ENCODE assay signal across 1 cellular context in genomic region chr1:167628754-167629515, GRCh38.
TF ChIP-seq lines count a peak whose summit lies in the region.

No MANE protein-coding gene starts in this region.

TF ChIP-seq in K562, 482 proteins besides CTCF, POLR2A, EP300 and RAD21 (continued from another document):
- TF ChIP-seq, protein P1, sequence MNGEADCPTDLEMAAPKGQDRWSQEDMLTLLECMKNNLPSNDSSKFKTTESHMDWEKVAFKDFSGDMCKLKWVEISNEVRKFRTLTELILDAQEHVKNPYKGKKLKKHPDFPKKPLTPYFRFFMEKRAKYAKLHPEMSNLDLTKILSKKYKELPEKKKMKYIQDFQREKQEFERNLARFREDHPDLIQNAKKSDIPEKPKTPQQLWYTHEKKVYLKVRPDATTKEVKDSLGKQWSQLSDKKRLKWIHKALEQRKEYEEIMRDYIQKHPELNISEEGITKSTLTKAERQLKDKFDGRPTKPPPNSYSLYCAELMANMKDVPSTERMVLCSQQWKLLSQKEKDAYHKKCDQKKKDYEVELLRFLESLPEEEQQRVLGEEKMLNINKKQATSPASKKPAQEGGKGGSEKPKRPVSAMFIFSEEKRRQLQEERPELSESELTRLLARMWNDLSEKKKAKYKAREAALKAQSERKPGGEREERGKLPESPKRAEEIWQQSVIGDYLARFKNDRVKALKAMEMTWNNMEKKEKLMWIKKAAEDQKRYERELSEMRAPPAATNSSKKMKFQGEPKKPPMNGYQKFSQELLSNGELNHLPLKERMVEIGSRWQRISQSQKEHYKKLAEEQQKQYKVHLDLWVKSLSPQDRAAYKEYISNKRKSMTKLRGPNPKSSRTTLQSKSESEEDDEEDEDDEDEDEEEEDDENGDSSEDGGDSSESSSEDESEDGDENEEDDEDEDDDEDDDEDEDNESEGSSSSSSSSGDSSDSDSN (IDR thresholded peaks at IDR 0.05; ENCODE audit: borderline replicate concordance in 1 of 2, low read depth in 2 of 2, low read length in 2 of 2): no peak
- TF ChIP-seq POLR2G (IDR thresholded peaks at IDR 0.05; ENCODE audit: low read depth, low read length) (no peak), GTF2A2 (tag; IDR thresholded peaks at IDR 0.05) (no peak), ETS2 (tag; IDR thresholded peaks at IDR 0.05; ENCODE audit: borderline replicate concordance, poor library complexity, severe bottlenecking) (no peak), SMARCB1 (IDR thresholded peaks at IDR 0.05; ENCODE audit: insufficient read length, low read depth) (peak; percentile 25), ZNF707 (CRISPR knock-in tag; conservative IDR thresholded peaks at IDR 0.05) (no peak), CBX3 (IDR thresholded peaks at IDR 0.05; ENCODE audit: borderline replicate concordance in 1 of 2, low read length in 2 of 2) (no peak), HDAC8 (tag; IDR thresholded peaks at IDR 0.05) (no peak), PCBP1 (IDR thresholded peaks at IDR 0.05; ENCODE audit: low read depth, low read length, poor library complexity, severe bottlenecking) (no peak), ARID3B (CRISPR knock-in tag; IDR thresholded peaks at IDR 0.05; ENCODE audit: borderline replicate concordance) (no peak), ESRRB (CRISPR knock-in tag; IDR thresholded peaks at IDR 0.05; ENCODE audit: borderline replicate concordance) (no peak), PHF21A (IDR thresholded peaks at IDR 0.05; ENCODE audit: borderline replicate concordance, low read depth) (no peak), HNRNPK (IDR thresholded peaks at IDR 0.05; ENCODE audit: low read depth, low read length, poor library complexity, severe bottlenecking) (no peak), COPS2 (conservative IDR thresholded peaks at IDR 0.05) (no peak), FOXP4 (CRISPR knock-in tag; IDR thresholded peaks at IDR 0.05; ENCODE audit: borderline replicate concordance) (no peak), BHLHE40 (IDR thresholded peaks at IDR 0.05; ENCODE audit: low read length) (no peak), ZNF766 (CRISPR knock-in tag; conservative IDR thresholded peaks at IDR 0.05) (0 out of 2 replicates have a peak, but pooled peaks have one; percentile 47), ATF6 (CRISPR knock-in tag; IDR thresholded peaks at IDR 0.05) (no peak), SMC3 (conservative IDR thresholded peaks at IDR 0.05; ENCODE audit: insufficient read depth, low read depth, low read length) (no peak), BRF2 (IDR thresholded peaks at IDR 0.05; ENCODE audit: borderline replicate concordance, insufficient read depth, insufficient read length) (no peak), NFE2L1 (tag; IDR thresholded peaks at IDR 0.05; ENCODE audit: borderline replicate concordance, low read depth) (peak; percentile 28; the same call in 1 of the 2 replicates), GATAD2A (IDR thresholded peaks at IDR 0.05) (no peak), ZNF316 (IDR thresholded peaks at IDR 0.05) (no peak), SLC30A9 (CRISPR knock-in tag; IDR thresholded peaks at IDR 0.05) (no peak), KLF1 (tag; IDR thresholded peaks at IDR 0.05) (no peak), LCOR (CRISPR knock-in tag; IDR thresholded peaks at IDR 0.05) (no peak), NCOA6 (IDR thresholded peaks at IDR 0.05) (no peak), FOXK2 (conservative IDR thresholded peaks at IDR 0.05 in 1 of 2, IDR thresholded peaks at IDR 0.05 in 1 of 2; ENCODE audit: low read depth in 2 of 2) (no peak), ZNF445 (CRISPR knock-in tag; IDR thresholded peaks at IDR 0.05; ENCODE audit: low read depth) (no peak), CEBPB (tag; IDR thresholded peaks at IDR 0.05) (no peak), ZBTB7A (IDR thresholded peaks at IDR 0.05; ENCODE audit: borderline replicate concordance, control insufficient read depth, low read depth, low read length) (no peak), KAT7 (CRISPR knock-in tag; IDR thresholded peaks at IDR 0.05; ENCODE audit: borderline replicate concordance) (no peak; the same call in 1 of the 2 replicates), RBBP5 (IDR thresholded peaks at IDR 0.05; ENCODE audit: borderline replicate concordance, insufficient read depth, low read length, poor library complexity, severe bottlenecking) (peak; percentile 33), ZNF551 (CRISPR knock-in tag; IDR thresholded peaks at IDR 0.05) (no peak), PHB (CRISPR knock-in tag; IDR thresholded peaks at IDR 0.05) (no peak; the same call in 1 of the 2 replicates), POLR2AphosphoS5 (IDR thresholded peaks at IDR 0.05; ENCODE audit: control insufficient read depth, insufficient read depth, low read depth, low read length) (no peak; the same call in 1 of the 2 replicates), FUS (optimal IDR thresholded peaks at IDR 0.05; ENCODE audit: low read depth, low read length) (no peak), ZNF740 (CRISPR knock-in tag; IDR thresholded peaks at IDR 0.05) (no peak), ZNF740 (tag; IDR thresholded peaks at IDR 0.05) (peak in 1 of 2 experiments; percentile 77; a peak in 1 of 4 replicates), NEUROD1 (IDR thresholded peaks at IDR 0.05; ENCODE audit: borderline replicate concordance, low read depth, low read length, partially characterized antibody) (no peak), NR2F6 (CRISPR knock-in tag; IDR thresholded peaks at IDR 0.05) (no peak), TCF3 (CRISPR knock-in tag; IDR thresholded peaks at IDR 0.05) (no peak), PTBP1 (IDR thresholded peaks at IDR 0.05; ENCODE audit: low read depth, low read length) (no peak), MTA1 (IDR thresholded peaks at IDR 0.05; ENCODE audit: borderline replicate concordance) (no peak), SRSF9 (IDR thresholded peaks at IDR 0.05; ENCODE audit: borderline replicate concordance, low read depth, low read length) (no peak)
- TF ChIP-seq, protein P2, sequence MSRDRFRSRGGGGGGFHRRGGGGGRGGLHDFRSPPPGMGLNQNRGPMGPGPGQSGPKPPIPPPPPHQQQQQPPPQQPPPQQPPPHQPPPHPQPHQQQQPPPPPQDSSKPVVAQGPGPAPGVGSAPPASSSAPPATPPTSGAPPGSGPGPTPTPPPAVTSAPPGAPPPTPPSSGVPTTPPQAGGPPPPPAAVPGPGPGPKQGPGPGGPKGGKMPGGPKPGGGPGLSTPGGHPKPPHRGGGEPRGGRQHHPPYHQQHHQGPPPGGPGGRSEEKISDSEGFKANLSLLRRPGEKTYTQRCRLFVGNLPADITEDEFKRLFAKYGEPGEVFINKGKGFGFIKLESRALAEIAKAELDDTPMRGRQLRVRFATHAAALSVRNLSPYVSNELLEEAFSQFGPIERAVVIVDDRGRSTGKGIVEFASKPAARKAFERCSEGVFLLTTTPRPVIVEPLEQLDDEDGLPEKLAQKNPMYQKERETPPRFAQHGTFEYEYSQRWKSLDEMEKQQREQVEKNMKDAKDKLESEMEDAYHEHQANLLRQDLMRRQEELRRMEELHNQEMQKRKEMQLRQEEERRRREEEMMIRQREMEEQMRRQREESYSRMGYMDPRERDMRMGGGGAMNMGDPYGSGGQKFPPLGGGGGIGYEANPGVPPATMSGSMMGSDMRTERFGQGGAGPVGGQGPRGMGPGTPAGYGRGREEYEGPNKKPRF (IDR thresholded peaks at IDR 0.05; ENCODE audit: low read depth, low read length): no peak
- TF ChIP-seq, protein P3, sequence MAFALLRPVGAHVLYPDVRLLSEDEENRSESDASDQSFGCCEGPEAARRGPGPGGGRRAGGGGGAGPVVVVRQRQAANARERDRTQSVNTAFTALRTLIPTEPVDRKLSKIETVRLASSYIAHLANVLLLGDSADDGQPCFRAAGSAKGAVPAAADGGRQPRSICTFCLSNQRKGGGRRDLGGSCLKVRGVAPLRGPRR (CRISPR knock-in tag; IDR thresholded peaks at IDR 0.05): 0 out of 2 replicates have a peak, but pooled peaks have one; percentile 28
- TF ChIP-seq, protein P4, sequence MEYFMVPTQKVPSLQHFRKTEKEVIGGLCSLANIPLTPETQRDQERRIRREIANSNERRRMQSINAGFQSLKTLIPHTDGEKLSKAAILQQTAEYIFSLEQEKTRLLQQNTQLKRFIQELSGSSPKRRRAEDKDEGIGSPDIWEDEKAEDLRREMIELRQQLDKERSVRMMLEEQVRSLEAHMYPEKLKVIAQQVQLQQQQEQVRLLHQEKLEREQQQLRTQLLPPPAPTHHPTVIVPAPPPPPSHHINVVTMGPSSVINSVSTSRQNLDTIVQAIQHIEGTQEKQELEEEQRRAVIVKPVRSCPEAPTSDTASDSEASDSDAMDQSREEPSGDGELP (CRISPR knock-in tag; IDR thresholded peaks at IDR 0.05; ENCODE audit: borderline replicate concordance): no peak
- TF ChIP-seq, protein P5, sequence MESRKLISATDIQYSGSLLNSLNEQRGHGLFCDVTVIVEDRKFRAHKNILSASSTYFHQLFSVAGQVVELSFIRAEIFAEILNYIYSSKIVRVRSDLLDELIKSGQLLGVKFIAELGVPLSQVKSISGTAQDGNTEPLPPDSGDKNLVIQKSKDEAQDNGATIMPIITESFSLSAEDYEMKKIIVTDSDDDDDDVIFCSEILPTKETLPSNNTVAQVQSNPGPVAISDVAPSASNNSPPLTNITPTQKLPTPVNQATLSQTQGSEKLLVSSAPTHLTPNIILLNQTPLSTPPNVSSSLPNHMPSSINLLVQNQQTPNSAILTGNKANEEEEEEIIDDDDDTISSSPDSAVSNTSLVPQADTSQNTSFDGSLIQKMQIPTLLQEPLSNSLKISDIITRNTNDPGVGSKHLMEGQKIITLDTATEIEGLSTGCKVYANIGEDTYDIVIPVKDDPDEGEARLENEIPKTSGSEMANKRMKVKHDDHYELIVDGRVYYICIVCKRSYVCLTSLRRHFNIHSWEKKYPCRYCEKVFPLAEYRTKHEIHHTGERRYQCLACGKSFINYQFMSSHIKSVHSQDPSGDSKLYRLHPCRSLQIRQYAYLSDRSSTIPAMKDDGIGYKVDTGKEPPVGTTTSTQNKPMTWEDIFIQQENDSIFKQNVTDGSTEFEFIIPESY (CRISPR knock-in tag; IDR thresholded peaks at IDR 0.05): no peak
- TF ChIP-seq, protein P6, sequence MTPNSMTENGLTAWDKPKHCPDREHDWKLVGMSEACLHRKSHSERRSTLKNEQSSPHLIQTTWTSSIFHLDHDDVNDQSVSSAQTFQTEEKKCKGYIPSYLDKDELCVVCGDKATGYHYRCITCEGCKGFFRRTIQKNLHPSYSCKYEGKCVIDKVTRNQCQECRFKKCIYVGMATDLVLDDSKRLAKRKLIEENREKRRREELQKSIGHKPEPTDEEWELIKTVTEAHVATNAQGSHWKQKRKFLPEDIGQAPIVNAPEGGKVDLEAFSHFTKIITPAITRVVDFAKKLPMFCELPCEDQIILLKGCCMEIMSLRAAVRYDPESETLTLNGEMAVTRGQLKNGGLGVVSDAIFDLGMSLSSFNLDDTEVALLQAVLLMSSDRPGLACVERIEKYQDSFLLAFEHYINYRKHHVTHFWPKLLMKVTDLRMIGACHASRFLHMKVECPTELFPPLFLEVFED (CRISPR knock-in tag; conservative IDR thresholded peaks at IDR 0.05): 0 out of 2 replicates have a peak, but pooled peaks have one; percentile 3
